Comparison of ENCODE assay signal across 1 cellular context in the genomic region with DNA sequence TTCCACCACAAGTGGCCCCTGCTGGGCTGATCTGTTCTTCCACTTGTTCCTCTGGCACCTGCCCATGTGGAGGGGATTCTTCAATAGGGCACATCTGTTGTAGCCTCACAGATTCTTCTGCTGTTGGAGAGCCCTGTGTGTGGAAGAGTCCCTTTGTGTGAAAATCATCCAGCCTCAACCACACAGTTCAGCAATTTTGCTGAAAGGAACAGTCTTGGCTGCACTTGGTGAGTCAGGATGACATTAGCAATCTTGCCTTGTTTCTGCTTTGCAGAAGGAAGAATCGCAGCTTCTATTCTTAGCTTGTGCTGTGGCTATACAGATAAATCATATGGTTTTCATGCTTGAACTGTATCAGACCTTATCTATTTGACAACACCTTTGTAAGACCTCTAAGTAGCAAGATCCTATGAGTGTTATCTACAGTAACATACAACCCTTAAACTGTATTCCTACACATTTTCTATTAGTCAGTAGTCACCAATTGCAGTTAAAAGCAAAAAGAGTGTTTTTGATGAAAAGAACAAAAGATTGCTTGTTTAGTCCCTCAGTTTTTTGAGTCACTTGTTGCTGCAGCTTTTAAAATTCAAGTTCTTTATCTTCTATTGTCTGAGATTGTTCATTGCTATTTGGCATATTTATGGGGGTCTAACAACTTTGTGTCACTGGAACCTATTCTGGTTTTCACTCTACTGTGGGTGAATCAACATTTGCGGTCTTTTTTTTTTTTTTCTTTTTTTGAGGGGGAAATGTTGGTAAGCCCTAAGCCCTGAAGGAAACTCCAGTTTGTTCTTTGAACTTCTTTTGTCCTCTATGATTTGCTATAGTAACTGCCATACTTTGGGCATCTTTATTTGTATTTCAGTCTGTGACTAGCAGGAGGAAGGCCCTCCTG.
TF ChIP-seq lines count a peak whose summit lies in the region.

No MANE protein-coding gene starts in this region.

TF ChIP-seq in K562, 482 proteins besides CTCF, POLR2A, EP300 and RAD21 (continued from another document and continues in another):
- TF ChIP-seq, protein P1, sequence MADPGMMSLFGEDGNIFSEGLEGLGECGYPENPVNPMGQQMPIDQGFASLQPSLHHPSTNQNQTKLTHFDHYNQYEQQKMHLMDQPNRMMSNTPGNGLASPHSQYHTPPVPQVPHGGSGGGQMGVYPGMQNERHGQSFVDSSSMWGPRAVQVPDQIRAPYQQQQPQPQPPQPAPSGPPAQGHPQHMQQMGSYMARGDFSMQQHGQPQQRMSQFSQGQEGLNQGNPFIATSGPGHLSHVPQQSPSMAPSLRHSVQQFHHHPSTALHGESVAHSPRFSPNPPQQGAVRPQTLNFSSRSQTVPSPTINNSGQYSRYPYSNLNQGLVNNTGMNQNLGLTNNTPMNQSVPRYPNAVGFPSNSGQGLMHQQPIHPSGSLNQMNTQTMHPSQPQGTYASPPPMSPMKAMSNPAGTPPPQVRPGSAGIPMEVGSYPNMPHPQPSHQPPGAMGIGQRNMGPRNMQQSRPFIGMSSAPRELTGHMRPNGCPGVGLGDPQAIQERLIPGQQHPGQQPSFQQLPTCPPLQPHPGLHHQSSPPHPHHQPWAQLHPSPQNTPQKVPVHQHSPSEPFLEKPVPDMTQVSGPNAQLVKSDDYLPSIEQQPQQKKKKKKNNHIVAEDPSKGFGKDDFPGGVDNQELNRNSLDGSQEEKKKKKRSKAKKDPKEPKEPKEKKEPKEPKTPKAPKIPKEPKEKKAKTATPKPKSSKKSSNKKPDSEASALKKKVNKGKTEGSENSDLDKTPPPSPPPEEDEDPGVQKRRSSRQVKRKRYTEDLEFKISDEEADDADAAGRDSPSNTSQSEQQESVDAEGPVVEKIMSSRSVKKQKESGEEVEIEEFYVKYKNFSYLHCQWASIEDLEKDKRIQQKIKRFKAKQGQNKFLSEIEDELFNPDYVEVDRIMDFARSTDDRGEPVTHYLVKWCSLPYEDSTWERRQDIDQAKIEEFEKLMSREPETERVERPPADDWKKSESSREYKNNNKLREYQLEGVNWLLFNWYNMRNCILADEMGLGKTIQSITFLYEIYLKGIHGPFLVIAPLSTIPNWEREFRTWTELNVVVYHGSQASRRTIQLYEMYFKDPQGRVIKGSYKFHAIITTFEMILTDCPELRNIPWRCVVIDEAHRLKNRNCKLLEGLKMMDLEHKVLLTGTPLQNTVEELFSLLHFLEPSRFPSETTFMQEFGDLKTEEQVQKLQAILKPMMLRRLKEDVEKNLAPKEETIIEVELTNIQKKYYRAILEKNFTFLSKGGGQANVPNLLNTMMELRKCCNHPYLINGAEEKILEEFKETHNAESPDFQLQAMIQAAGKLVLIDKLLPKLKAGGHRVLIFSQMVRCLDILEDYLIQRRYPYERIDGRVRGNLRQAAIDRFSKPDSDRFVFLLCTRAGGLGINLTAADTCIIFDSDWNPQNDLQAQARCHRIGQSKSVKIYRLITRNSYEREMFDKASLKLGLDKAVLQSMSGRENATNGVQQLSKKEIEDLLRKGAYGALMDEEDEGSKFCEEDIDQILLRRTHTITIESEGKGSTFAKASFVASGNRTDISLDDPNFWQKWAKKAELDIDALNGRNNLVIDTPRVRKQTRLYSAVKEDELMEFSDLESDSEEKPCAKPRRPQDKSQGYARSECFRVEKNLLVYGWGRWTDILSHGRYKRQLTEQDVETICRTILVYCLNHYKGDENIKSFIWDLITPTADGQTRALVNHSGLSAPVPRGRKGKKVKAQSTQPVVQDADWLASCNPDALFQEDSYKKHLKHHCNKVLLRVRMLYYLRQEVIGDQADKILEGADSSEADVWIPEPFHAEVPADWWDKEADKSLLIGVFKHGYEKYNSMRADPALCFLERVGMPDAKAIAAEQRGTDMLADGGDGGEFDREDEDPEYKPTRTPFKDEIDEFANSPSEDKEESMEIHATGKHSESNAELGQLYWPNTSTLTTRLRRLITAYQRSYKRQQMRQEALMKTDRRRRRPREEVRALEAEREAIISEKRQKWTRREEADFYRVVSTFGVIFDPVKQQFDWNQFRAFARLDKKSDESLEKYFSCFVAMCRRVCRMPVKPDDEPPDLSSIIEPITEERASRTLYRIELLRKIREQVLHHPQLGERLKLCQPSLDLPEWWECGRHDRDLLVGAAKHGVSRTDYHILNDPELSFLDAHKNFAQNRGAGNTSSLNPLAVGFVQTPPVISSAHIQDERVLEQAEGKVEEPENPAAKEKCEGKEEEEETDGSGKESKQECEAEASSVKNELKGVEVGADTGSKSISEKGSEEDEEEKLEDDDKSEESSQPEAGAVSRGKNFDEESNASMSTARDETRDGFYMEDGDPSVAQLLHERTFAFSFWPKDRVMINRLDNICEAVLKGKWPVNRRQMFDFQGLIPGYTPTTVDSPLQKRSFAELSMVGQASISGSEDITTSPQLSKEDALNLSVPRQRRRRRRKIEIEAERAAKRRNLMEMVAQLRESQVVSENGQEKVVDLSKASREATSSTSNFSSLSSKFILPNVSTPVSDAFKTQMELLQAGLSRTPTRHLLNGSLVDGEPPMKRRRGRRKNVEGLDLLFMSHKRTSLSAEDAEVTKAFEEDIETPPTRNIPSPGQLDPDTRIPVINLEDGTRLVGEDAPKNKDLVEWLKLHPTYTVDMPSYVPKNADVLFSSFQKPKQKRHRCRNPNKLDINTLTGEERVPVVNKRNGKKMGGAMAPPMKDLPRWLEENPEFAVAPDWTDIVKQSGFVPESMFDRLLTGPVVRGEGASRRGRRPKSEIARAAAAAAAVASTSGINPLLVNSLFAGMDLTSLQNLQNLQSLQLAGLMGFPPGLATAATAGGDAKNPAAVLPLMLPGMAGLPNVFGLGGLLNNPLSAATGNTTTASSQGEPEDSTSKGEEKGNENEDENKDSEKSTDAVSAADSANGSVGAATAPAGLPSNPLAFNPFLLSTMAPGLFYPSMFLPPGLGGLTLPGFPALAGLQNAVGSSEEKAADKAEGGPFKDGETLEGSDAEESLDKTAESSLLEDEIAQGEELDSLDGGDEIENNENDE (IDR thresholded peaks at IDR 0.05; ENCODE audit: low read depth, low read length) = no peak
- no peak for TF ChIP-seq MCM2 (IDR thresholded peaks at IDR 0.05; ENCODE audit: low read depth)
- no peak for TF ChIP-seq ZBTB49 (CRISPR knock-in tag; IDR thresholded peaks at IDR 0.05; ENCODE audit: borderline replicate concordance)
- TF ChIP-seq, protein P2, sequence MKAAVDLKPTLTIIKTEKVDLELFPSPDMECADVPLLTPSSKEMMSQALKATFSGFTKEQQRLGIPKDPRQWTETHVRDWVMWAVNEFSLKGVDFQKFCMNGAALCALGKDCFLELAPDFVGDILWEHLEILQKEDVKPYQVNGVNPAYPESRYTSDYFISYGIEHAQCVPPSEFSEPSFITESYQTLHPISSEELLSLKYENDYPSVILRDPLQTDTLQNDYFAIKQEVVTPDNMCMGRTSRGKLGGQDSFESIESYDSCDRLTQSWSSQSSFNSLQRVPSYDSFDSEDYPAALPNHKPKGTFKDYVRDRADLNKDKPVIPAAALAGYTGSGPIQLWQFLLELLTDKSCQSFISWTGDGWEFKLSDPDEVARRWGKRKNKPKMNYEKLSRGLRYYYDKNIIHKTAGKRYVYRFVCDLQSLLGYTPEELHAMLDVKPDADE (conservative IDR thresholded peaks at IDR 0.05; ENCODE audit: control insufficient read depth, low read depth, low read length) = no peak
- no peak for TF ChIP-seq ZNF232 (CRISPR knock-in tag; IDR thresholded peaks at IDR 0.05)
- TF ChIP-seq PHF21A (IDR thresholded peaks at IDR 0.05; ENCODE audit: borderline replicate concordance, low read depth) = peak; percentile 38; the same call in 1 of the 2 replicates
- TF ChIP-seq RBBP5 (IDR thresholded peaks at IDR 0.05; ENCODE audit: borderline replicate concordance, insufficient read depth, low read length, poor library complexity, severe bottlenecking) = peak; percentile 60
- TF ChIP-seq ZBTB2 (IDR thresholded peaks at IDR 0.05) = peak; percentile 69; the same call in 1 of the 2 replicates
- peak; percentile 100 for TF ChIP-seq SMARCA4 (IDR thresholded peaks at IDR 0.05)
- TF ChIP-seq IRF1 (CRISPR knock-in tag; IDR thresholded peaks at IDR 0.05; ENCODE audit: borderline replicate concordance) = no peak
- peak; percentile 99 for TF ChIP-seq FOSL1 (tag; conservative IDR thresholded peaks at IDR 0.05)
- peak; percentile 100 for TF ChIP-seq KDM1A (IDR thresholded peaks at IDR 0.05)
- TF ChIP-seq ZBED1 (IDR thresholded peaks at IDR 0.05) = peak; percentile 89
- peak; percentile 95 for TF ChIP-seq MAFG (tag; conservative IDR thresholded peaks at IDR 0.05)
- no peak for TF ChIP-seq MCM3 (IDR thresholded peaks at IDR 0.05)
- peak; percentile 100 for TF ChIP-seq NCOR1 (IDR thresholded peaks at IDR 0.05)
- peak; percentile 100 for TF ChIP-seq CBFA2T3 (IDR thresholded peaks at IDR 0.05)
- TF ChIP-seq ZBTB1 (CRISPR knock-in tag; IDR thresholded peaks at IDR 0.05; ENCODE audit: borderline replicate concordance, low read depth) = no peak
- peak; percentile 40; the same call in 1 of the 2 replicates for TF ChIP-seq RFX1 (IDR thresholded peaks at IDR 0.05)
- no peak for TF ChIP-seq E2F3 (CRISPR knock-in tag; IDR thresholded peaks at IDR 0.05)
- peak; percentile 98 for TF ChIP-seq TARDBP (IDR thresholded peaks at IDR 0.05)
- no peak for TF ChIP-seq XRCC4 (IDR thresholded peaks at IDR 0.05; ENCODE audit: extremely low read depth, insufficient read depth, insufficient read length)
- peak; percentile 99 for TF ChIP-seq ZNF75A (CRISPR knock-in tag; IDR thresholded peaks at IDR 0.05)
- 0 out of 2 replicates have a peak, but pooled peaks have one; percentile 39 for TF ChIP-seq ZNF253 (CRISPR knock-in tag; conservative IDR thresholded peaks at IDR 0.05)
- TF ChIP-seq ZFPM2 (CRISPR knock-in tag; IDR thresholded peaks at IDR 0.05) = no peak
- peak; percentile 38; the same call in 1 of the 2 replicates for TF ChIP-seq CREB3L1 (IDR thresholded peaks at IDR 0.05; ENCODE audit: borderline replicate concordance, low read depth)
- TF ChIP-seq NFE2L1 (tag; IDR thresholded peaks at IDR 0.05; ENCODE audit: borderline replicate concordance, low read depth) = no peak
- TF ChIP-seq ILK (tag; IDR thresholded peaks at IDR 0.05; ENCODE audit: borderline replicate concordance, low read depth) = no peak
- peak; percentile 52 for TF ChIP-seq NCOA4 (IDR thresholded peaks at IDR 0.05; ENCODE audit: partially characterized antibody)
- TF ChIP-seq SAFB (IDR thresholded peaks at IDR 0.05; ENCODE audit: borderline replicate concordance, low read depth, low read length) = no peak
- TF ChIP-seq HSF4 (CRISPR knock-in tag; IDR thresholded peaks at IDR 0.05; ENCODE audit: borderline replicate concordance) = no peak; the same call in 1 of the 2 replicates
- TF ChIP-seq ZNF79 (CRISPR knock-in tag; IDR thresholded peaks at IDR 0.05; ENCODE audit: low read depth) = peak; percentile 48; the same call in 1 of the 2 replicates
- TF ChIP-seq ZNF23 (CRISPR knock-in tag; IDR thresholded peaks at IDR 0.05) = no peak
- no peak for TF ChIP-seq ZZZ3 (IDR thresholded peaks at IDR 0.05)
- peak; percentile 98 for TF ChIP-seq ELF4 (CRISPR knock-in tag; IDR thresholded peaks at IDR 0.05)
- TF ChIP-seq, protein P3, sequence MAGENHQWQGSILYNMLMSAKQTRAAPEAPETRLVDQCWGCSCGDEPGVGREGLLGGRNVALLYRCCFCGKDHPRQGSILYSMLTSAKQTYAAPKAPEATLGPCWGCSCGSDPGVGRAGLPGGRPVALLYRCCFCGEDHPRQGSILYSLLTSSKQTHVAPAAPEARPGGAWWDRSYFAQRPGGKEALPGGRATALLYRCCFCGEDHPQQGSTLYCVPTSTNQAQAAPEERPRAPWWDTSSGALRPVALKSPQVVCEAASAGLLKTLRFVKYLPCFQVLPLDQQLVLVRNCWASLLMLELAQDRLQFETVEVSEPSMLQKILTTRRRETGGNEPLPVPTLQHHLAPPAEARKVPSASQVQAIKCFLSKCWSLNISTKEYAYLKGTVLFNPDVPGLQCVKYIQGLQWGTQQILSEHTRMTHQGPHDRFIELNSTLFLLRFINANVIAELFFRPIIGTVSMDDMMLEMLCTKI (IDR thresholded peaks at IDR 0.05; ENCODE audit: partially characterized antibody) = no peak
- TF ChIP-seq MCM5 (IDR thresholded peaks at IDR 0.05; ENCODE audit: low read depth) = no peak
- no peak for TF ChIP-seq CHD2 (IDR thresholded peaks at IDR 0.05; ENCODE audit: low read depth, low read length)
- TF ChIP-seq MYNN (IDR thresholded peaks at IDR 0.05) = peak; percentile 62; the same call in 1 of the 2 replicates
- no peak for TF ChIP-seq MYNN (CRISPR knock-in tag; IDR thresholded peaks at IDR 0.05)
